Comparison of ENCODE assay signal across 18 cellular contexts in genomic region chr5:100758780-100759179, GRCh38.
DNase-seq lines count a peak whose midpoint lies in the region; ATAC-seq and FAIRE-seq lines count a peak whose summit lies in the region.
"Had no signal": no experiment of that assay in that cellular context is flagged by ENCODE, and none has a peak within 500 bp of the region (broad histone marks: within the 10 kb centered on the region; RNA-seq: fewer than 3 reads in every experiment).

No MANE protein-coding gene starts in this region.

- no peaks in the 10 kb centered on the region for H3K4me1 Mint-ChIP-seq in effector memory CD8-positive, alpha-beta T cell (ENCODE audit: low read depth in 2 of 2)
- H3K4me1 Mint-ChIP-seq: CD14-positive monocyte had no signal

- peak; percentile 84 for FAIRE-seq in islet of Langerhans (lab: Jason Lieb, UNC)
- FAIRE-seq: G401.6 had no signal

- no peaks in the 10 kb centered on the region for H3K36me3 Mint-ChIP-seq in effector memory CD8-positive, alpha-beta T cell (ENCODE audit: insufficient read depth)
- H3K36me3 Mint-ChIP-seq: CD14-positive monocyte had no signal

- H3K9me3 Mint-ChIP-seq in effector memory CD8-positive, alpha-beta T cell: no peaks in the 10 kb centered on the region
- H3K9me3 Mint-ChIP-seq: CD14-positive monocyte, H9 had no signal

- no peak overlapping the region for H3K27ac Mint-ChIP-seq in effector memory CD8-positive, alpha-beta T cell
- H3K27ac Mint-ChIP-seq: H9 had no signal

- H3K27me3 Mint-ChIP-seq in effector memory CD8-positive, alpha-beta T cell: peaks cover 6 to 9% of the 10 kb centered on the region in 2 donors

- H3K4me3 Mint-ChIP-seq in effector memory CD8-positive, alpha-beta T cell: no peak overlapping the region
- H3K4me3 Mint-ChIP-seq: CD14-positive monocyte, H9 had no signal

- ATAC-seq in effector memory CD8-positive, alpha-beta T cell (replicated peaks): no peak

- DNase-seq in NCI-H1417 (lab: John Stamatoyannopoulos, UW): peak in 2 of 3 experiments; percentile 13 to 20
- DNase-seq in NCI-H1417 treated with DMSO at 0.1 percent for 48 hours (lab: John Stamatoyannopoulos, UW): no peak
- DNase-seq in DMS53 treated with DMSO at 0.1 percent for 48 hours (lab: John Stamatoyannopoulos, UW; ENCODE audit: unreplicated experiment): peak; percentile 40
- DNase-seq in NCI-H748 treated with DMSO at 0.1 percent for 48 hours (lab: John Stamatoyannopoulos, UW): peak; percentile 24
- DNase-seq in COLO668 (lab: John Stamatoyannopoulos, UW; ENCODE audit: unreplicated experiment): no peak
- no peak for DNase-seq in effector memory CD8-positive, alpha-beta T cell
- no peak for DNase-seq in LoVo (ENCODE audit: low spot score)
- DNase-seq: 8988T, H9, MG63, NCI-H1048, NCI-H187, NCI-H524 treated with DMSO at 0.1 percent for 48 hours, Peyer's patch, Right ventricle myocardium superior had no signal

Comparison
In these comparisons a context has a peak if more than half of its experiments do, and no peak if none do; other contexts are left out.
1. DNase-seq: peak in NCI-H1417 (2 of 3), DMS53 treated with DMSO at 0.1 percent for 48 hours (single experiment) and NCI-H748 treated with DMSO at 0.1 percent for 48 hours (single experiment); none in NCI-H1417 treated with DMSO at 0.1 percent for 48 hours (single experiment), COLO668 (single experiment), effector memory CD8-positive, alpha-beta T cell (0 of 3) and LoVo (single experiment).